ENCODE assay signal across 19 cellular contexts in genomic region chr10:68516766-68517165, GRCh38. TPM values are rescaled to one million over a fixed set of nuclear protein-coding genes. Genes with fewer than 3 reads are reported as not detected.
A peak's percentile ranks its signal among the peaks of the same experiment; 100 is the strongest.
DNase-seq lines count a peak whose midpoint lies in the region; ATAC-seq, FAIRE-seq and TF ChIP-seq lines count a peak whose summit lies in the region.
"Had no signal": no experiment of that assay in that cellular context is flagged by ENCODE, and none has a peak within 500 bp of the region (broad histone marks: within the 10 kb centered on the region; RNA-seq: fewer than 3 reads in every experiment).

No MANE protein-coding gene starts in this region.

- POLR2A ChIA-PET in HepG2 (lab: Yijun Ruan, JAX), result no interaction called here

- ATAC-seq in HepG2 (no peak), right lobe of liver (no peak), SK-N-SH treated with all-trans-retinoic acid at 6 μM for 48 hours (peak; percentile 86)
- ATAC-seq in effector memory CD8-positive, alpha-beta T cell (replicated peaks), result no peak

- TF ChIP-seq POLR2A in HepG2 (IDR thresholded peaks at IDR 0.05; ENCODE audit: insufficient read depth in 1 of 2, low read depth in 2 of 2, low read length in 2 of 2), result no peak
- no peak for TF ChIP-seq POLR2A in right lobe of liver (IDR thresholded peaks at IDR 0.05)
- no peak for TF ChIP-seq POLR2A in stomach (IDR thresholded peaks at IDR 0.05)
- no peak for TF ChIP-seq POLR2A in esophagus squamous epithelium (IDR thresholded peaks at IDR 0.05)

- peaks cover 51% of the 10 kb centered on the region for H3K36me3 Mint-ChIP-seq in effector memory CD8-positive, alpha-beta T cell (ENCODE audit: insufficient read depth)

- peak; percentile 34 for FAIRE-seq in HepG2 (lab: Jason Lieb, UNC)
- FAIRE-seq: endometrium had no signal

- H3K27ac ChIP-seq in HepG2 (ENCODE audit: extremely low read length, insufficient read depth, low read length), result peak overlapping the region; percentile 59
- no peak overlapping the region for H3K27ac ChIP-seq in right lobe of liver
- H3K27ac ChIP-seq in stomach, result peak overlapping the region in 4 of 5 donors; percentile 11 to 64 (median 60)
- peak overlapping the region in 1 of 4 donors; percentile 8 for H3K27ac ChIP-seq in esophagus squamous epithelium
- H3K27ac ChIP-seq: ovary, RWPE1, spleen had no signal

- WGBS in HepG2 (ENCODE audit: low lambda C conversion rate), result 70% methylated on average over 4 of the region's 4 CpGs
- WGBS in right lobe of liver (ENCODE audit: insufficient coverage, low coverage, low lambda C conversion rate, missing lambda C conversion rate), result 69% methylated on average over 4 of the region's 4 CpGs
- WGBS in stomach, 5 donors, result 26 to 52% (median 31%) methylated on average over 4 of the region's 4 CpGs
- 56 to 65% methylated on average over 4 of the region's 4 CpGs for WGBS in esophagus squamous epithelium, 2 donors

- no peak overlapping the region for H3K4me2 ChIP-seq in HepG2 (ENCODE audit: low read depth, low read length)

- CTCF ChIA-PET in HepG2 (lab: Yijun Ruan, JAX; ENCODE audit: low intra/inter-chr PET ratio, low total read pairs), result no interaction called here

- H3K4me3 Mint-ChIP-seq in effector memory CD8-positive, alpha-beta T cell, result no peak overlapping the region
- H3K4me3 Mint-ChIP-seq: B cell had no signal

- no peaks in the 10 kb centered on the region for H3K79me2 ChIP-seq in HepG2 (ENCODE audit: insufficient read depth, low read length)

- intact Hi-C loops in HepG2 (cut with micrococcal nuclease; ENCODE audit: unreplicated experiment) (no loop called here), right lobe of liver (cut with DNase I) (no loop called here), stomach (cut with DNase I; ENCODE audit: low total_unique reads) (no loop called here), esophagus squamous epithelium (cut with DNase I) (no loop called here)

- no peaks in the 10 kb centered on the region for H4K20me1 ChIP-seq in HepG2 (ENCODE audit: insufficient read depth, low read length)

- H3K4me1 ChIP-seq in HepG2 (ENCODE audit: insufficient read depth, low read length) (peaks cover 17% of the 10 kb centered on the region), right lobe of liver (no peaks in the 10 kb centered on the region), stomach (peaks cover 11 to 24% (median 16%) of the 10 kb centered on the region in 4 donors), esophagus squamous epithelium (peaks cover 0 to 5% (median 0%) of the 10 kb centered on the region in 3 donors)
- H3K4me1 ChIP-seq: spleen had no signal

- H3K27me3 ChIP-seq in HepG2 (ENCODE audit: control insufficient read depth in 1 of 2, insufficient read depth in 2 of 2, low read length in 2 of 2) (no peaks in the 10 kb centered on the region), right lobe of liver (no peaks in the 10 kb centered on the region), stomach (no peaks in the 10 kb centered on the region), esophagus squamous epithelium (no peaks in the 10 kb centered on the region)
- H3K27me3 ChIP-seq: ovary, spleen had no signal

- DNase-seq in HepG2 (ENCODE audit: low spot score) (no peak), right lobe of liver (no peak), fibroblast of peridontal ligament (ENCODE audit: extremely low read depth) (peak; percentile 76), stomach (no peak), esophagus squamous epithelium (lab: John Stamatoyannopoulos, UW) (no peak), DMS153 treated with DMSO at 0.1 percent for 48 hours (lab: John Stamatoyannopoulos, UW; ENCODE audit: unreplicated experiment) (no peak)
- no peak for DNase-seq in effector memory CD8-positive, alpha-beta T cell
- DNase-seq: activated naive CD4-positive, alpha-beta T cell treated with anti-CD3 and anti-CD28 coated beads, Interleukin-2, amount 50 U/mL, for 16 hours; cerebellar nuclear complex; hippocampal formation; NCI-H1436 treated with DMSO at 0.1 percent for 48 hours; NCI-H2227 treated with DMSO at 0.1 percent for 48 hours; NK-92 treated with Interleukin-12 subunit alpha and Interleukin-12 subunit beta, amount 100 ng/mL, for 24 hours; ovary; spleen had no signal

- H3K9me3 Mint-ChIP-seq in effector memory CD8-positive, alpha-beta T cell, result no peaks in the 10 kb centered on the region

- TF ChIP-seq RAD21 in HepG2 (CRISPR knock-in tag; IDR thresholded peaks at IDR 0.05), result no peak

- H3K4me3 ChIP-seq in HepG2 (replicated peaks in 1 of 3; ENCODE audit: insufficient read depth in 1 of 3, low read depth in 2 of 3, low read length in 3 of 3), result no peak overlapping the region
- H3K4me3 ChIP-seq in right lobe of liver, result no peak overlapping the region
- H3K4me3 ChIP-seq in stomach, result no peak overlapping the region
- no peak overlapping the region for H3K4me3 ChIP-seq in esophagus squamous epithelium
- H3K4me3 ChIP-seq: ovary, spleen had no signal

- no peaks in the 10 kb centered on the region for H3K27me3 Mint-ChIP-seq in effector memory CD8-positive, alpha-beta T cell
- H3K27me3 Mint-ChIP-seq: B cell had no signal

- in situ Hi-C loops in HepG2 (cut with HindIII; ENCODE audit: extremely low pct_ligation_motif_present, low pct_unique_long_range_greater_than_20kb), result no loop called here

- TF ChIP-seq CTCF in HepG2 (CRISPR knock-in tag; IDR thresholded peaks at IDR 0.05) (no peak), right lobe of liver (IDR thresholded peaks at IDR 0.05) (no peak), stomach (IDR thresholded peaks at IDR 0.05) (no peak), esophagus squamous epithelium (IDR thresholded peaks at IDR 0.05) (no peak)

- no TSS peak for BruUV-seq in HepG2 (replicated peaks; lab: Mats Ljungman, UMichigan)

- H3K9me3 ChIP-seq in HepG2 (ENCODE audit: low read length) (no peaks in the 10 kb centered on the region), right lobe of liver (no peaks in the 10 kb centered on the region), stomach (no peaks in the 10 kb centered on the region), esophagus squamous epithelium (no peaks in the 10 kb centered on the region)
- H3K9me3 ChIP-seq: ovary, spleen had no signal

- no peak for TF ChIP-seq EP300 in HepG2 (IDR thresholded peaks at IDR 0.05; ENCODE audit: low read depth in 2 of 2, low read length in 2 of 2)
- TF ChIP-seq EP300 in HepG2 (CRISPR knock-in tag; IDR thresholded peaks at IDR 0.05; ENCODE audit: borderline replicate concordance), result no peak
- no peak for TF ChIP-seq EP300 in stomach (IDR thresholded peaks at IDR 0.05)

- no peak overlapping the region for H2AFZ ChIP-seq in HepG2 (ENCODE audit: low read length)

- H3K36me3 ChIP-seq in HepG2 (replicated peaks in 1 of 2; ENCODE audit: control insufficient read depth in 1 of 2, insufficient read depth in 2 of 2, low read length in 2 of 2), result peaks cover 0 to 2% of the 10 kb centered on the region in 2 experiments; a peak in 3 of 5 replicates
- peaks cover 0 to 34% (median 10%) of the 10 kb centered on the region in 4 donors for H3K36me3 ChIP-seq in right lobe of liver
- peaks cover 0 to 53% (median 48%) of the 10 kb centered on the region in 4 donors for H3K36me3 ChIP-seq in stomach
- peaks cover 0 to 74% (median 0%) of the 10 kb centered on the region in 3 donors for H3K36me3 ChIP-seq in esophagus squamous epithelium
- H3K36me3 ChIP-seq: ovary had no signal

- peaks cover 0 to 4% of the 10 kb centered on the region in 2 donors for H3K4me1 Mint-ChIP-seq in effector memory CD8-positive, alpha-beta T cell (ENCODE audit: low read depth in 2 of 2)
- H3K4me1 Mint-ChIP-seq: B cell had no signal

- no peak overlapping the region for H3K9ac ChIP-seq in HepG2 (ENCODE audit: insufficient read depth, low read depth, low read length)

- no peak overlapping the region for H3K27ac Mint-ChIP-seq in effector memory CD8-positive, alpha-beta T cell
- H3K27ac Mint-ChIP-seq: B cell had no signal

RNA-seq across cellular contexts. Expression of gene SLC25A16, which starts 10.6 kb away (rescaled TPM):
- total RNA-seq in HepG2 (2016; rRNA removed; fragmentation: Illumina TruSeq; extraction: Trizol) (13.9 and 15.5 TPM in 2 replicates), right lobe of liver (10 to 100 TPM; 13.9 to 36.9 (median 23.2) TPM), stomach (10 to 100 TPM in 4 of 5 donors, 1 to 10 TPM in 1; 4.1 to 89.7 (median 29.8) TPM), esophagus squamous epithelium (10 to 100 TPM in 3 of 4 donors, 1 to 10 TPM in 1; 6.3 to 59.7 (median 17.7) TPM)
- 42.6 and 46.8 TPM in 2 replicates for total RNA-seq in HepG2 (2016; cell fraction: cytosol; rRNA removed; fragmentation: Illumina TruSeq; extraction: Trizol; ENCODE audit: low read depth)
- total RNA-seq in HepG2 (2016; cell fraction: insoluble cytoplasmic fraction; rRNA removed; fragmentation: Illumina TruSeq; extraction: Trizol), result 11.2 and 13.5 TPM in 2 replicates
- 15.6 and 17.9 TPM in 2 replicates for total RNA-seq in HepG2 (2016; cell fraction: membrane; rRNA removed; fragmentation: Illumina TruSeq; extraction: Trizol)
- 17.7 and 19.1 TPM in 2 replicates for total RNA-seq in HepG2 (2016; cell fraction: nucleus; rRNA removed; fragmentation: Illumina TruSeq; extraction: Trizol)
- polyA plus RNA-seq in HepG2 (2011; rRNA removed) (7.8 and 9.9 TPM in 2 replicates), stomach (1 to 10 TPM; 8.1 to 9.3 (median 8.3) TPM)
- 2.4 and 3.5 TPM in 2 replicates for polyA plus RNA-seq in HepG2 (2011; cell fraction: cytosol; rRNA removed)
- polyA plus RNA-seq in HepG2 (2011; cell fraction: nucleus; rRNA removed), result 11.1 and 15.8 TPM in 2 replicates
- 5.6 and 8.4 TPM in 2 replicates for polyA plus RNA-seq in HepG2 (2012)
- polyA plus RNA-seq in HepG2 (2016; cell fraction: cytosol; fragmentation: Illumina TruSeq; extraction: Trizol; ENCODE audit: low read depth), result 4.3 and 4.4 TPM in 2 replicates
- polyA plus RNA-seq in HepG2 (2016; cell fraction: insoluble cytoplasmic fraction; fragmentation: Illumina TruSeq; extraction: Trizol; ENCODE audit: low read depth), result 8.9 and 9.4 TPM in 2 replicates
- 7.3 TPM in 2 replicates for polyA plus RNA-seq in HepG2 (2016; cell fraction: membrane; fragmentation: Illumina TruSeq; extraction: Trizol; ENCODE audit: low read depth)
- 35.4 and 42.3 TPM in 2 replicates for polyA plus RNA-seq in HepG2 (2016; cell fraction: nucleus; fragmentation: Illumina TruSeq; extraction: Trizol; ENCODE audit: insufficient read depth, low read depth)
- polyA minus RNA-seq in HepG2 (2011; rRNA and poly(A)+ RNA removed; ENCODE audit: low replicate concordance), result 12.3 and 16.9 TPM in 2 replicates
- 6.4 and 9.0 TPM in 2 replicates for polyA minus RNA-seq in HepG2 (2011; cell fraction: cytosol; rRNA and poly(A)+ RNA removed)
- 9.4 and 17.0 TPM in 2 replicates for polyA minus RNA-seq in HepG2 (2011; cell fraction: nucleus; rRNA and poly(A)+ RNA removed)

RNA-seq across cellular contexts. Expression of gene TET1, which starts 43.4 kb away (rescaled TPM):
- 7.3 and 10.6 TPM in 2 replicates for total RNA-seq in HepG2 (2016; rRNA removed; fragmentation: Illumina TruSeq; extraction: Trizol)
- total RNA-seq in HepG2 (2016; cell fraction: cytosol; rRNA removed; fragmentation: Illumina TruSeq; extraction: Trizol; ENCODE audit: low read depth), result 3.8 and 4.4 TPM in 2 replicates
- 7.1 and 9.6 TPM in 2 replicates for total RNA-seq in HepG2 (2016; cell fraction: insoluble cytoplasmic fraction; rRNA removed; fragmentation: Illumina TruSeq; extraction: Trizol)
- total RNA-seq in HepG2 (2016; cell fraction: membrane; rRNA removed; fragmentation: Illumina TruSeq; extraction: Trizol), result 8.1 and 9.5 TPM in 2 replicates
- total RNA-seq in HepG2 (2016; cell fraction: nucleus; rRNA removed; fragmentation: Illumina TruSeq; extraction: Trizol), result 9.9 and 12.1 TPM in 2 replicates
- 4.7 and 6.9 TPM in 2 replicates for polyA plus RNA-seq in HepG2 (2011; rRNA removed)
- 2.9 and 3.5 TPM in 2 replicates for polyA plus RNA-seq in HepG2 (2011; cell fraction: cytosol; rRNA removed)
- 4.1 and 4.6 TPM in 2 replicates for polyA plus RNA-seq in HepG2 (2011; cell fraction: nucleus; rRNA removed)
- polyA plus RNA-seq in HepG2 (2012), result 4.5 and 7.0 TPM in 2 replicates
- polyA plus RNA-seq in HepG2 (2016; cell fraction: cytosol; fragmentation: Illumina TruSeq; extraction: Trizol; ENCODE audit: low read depth), result 0.29 and 0.33 TPM in 2 replicates
- 6.2 and 6.4 TPM in 2 replicates for polyA plus RNA-seq in HepG2 (2016; cell fraction: insoluble cytoplasmic fraction; fragmentation: Illumina TruSeq; extraction: Trizol; ENCODE audit: low read depth)
- polyA plus RNA-seq in HepG2 (2016; cell fraction: membrane; fragmentation: Illumina TruSeq; extraction: Trizol; ENCODE audit: low read depth), result 1.1 and 1.2 TPM in 2 replicates
- 5.5 and 5.9 TPM in 2 replicates for polyA plus RNA-seq in HepG2 (2016; cell fraction: nucleus; fragmentation: Illumina TruSeq; extraction: Trizol; ENCODE audit: insufficient read depth, low read depth)
- 0.07 and 21.8 TPM in 2 replicates for polyA minus RNA-seq in HepG2 (2011; rRNA and poly(A)+ RNA removed; ENCODE audit: low replicate concordance)
- 18.3 and 21.8 TPM in 2 replicates for polyA minus RNA-seq in HepG2 (2011; cell fraction: cytosol; rRNA and poly(A)+ RNA removed)
- polyA minus RNA-seq in HepG2 (2011; cell fraction: nucleus; rRNA and poly(A)+ RNA removed), result 44.1 and 46.4 TPM in 2 replicates
- total RNA-seq in right lobe of liver, result under 1 TPM; 0.62 to 0.86 (median 0.67) TPM
- total RNA-seq in stomach, result 10 to 100 TPM in 2 of 5 donors, 1 to 10 TPM in 3; 1.2 to 22.3 (median 9.9) TPM
- under 1 TPM; under 0.01 to 0.20 (median 0.19) TPM for polyA plus RNA-seq in stomach
- total RNA-seq in esophagus squamous epithelium, result 1 to 10 TPM in 2 of 4 donors, under 1 TPM in 2; 0.15 to 2.9 (median 0.80) TPM

RNA-seq across cellular contexts. Expression of gene DNA2, which starts 45.0 kb away (rescaled TPM):
- total RNA-seq in HepG2 (2016; rRNA removed; fragmentation: Illumina TruSeq; extraction: Trizol) (27.3 and 34.6 TPM in 2 replicates), right lobe of liver (10 to 100 TPM in 1 of 6 experiments, 1 to 10 TPM in 5; 2.6 to 18.9 (median 3.8) TPM), stomach (10 to 100 TPM in 3 of 5 donors, 1 to 10 TPM in 2; 5.2 to 16.3 (median 11.6) TPM), esophagus squamous epithelium (10 to 100 TPM in 1 of 4 donors, 1 to 10 TPM in 3; 1.8 to 10.5 (median 5.2) TPM)
- 48.8 and 50.9 TPM in 2 replicates for total RNA-seq in HepG2 (2016; cell fraction: cytosol; rRNA removed; fragmentation: Illumina TruSeq; extraction: Trizol; ENCODE audit: low read depth)
- 24.8 and 29.9 TPM in 2 replicates for total RNA-seq in HepG2 (2016; cell fraction: insoluble cytoplasmic fraction; rRNA removed; fragmentation: Illumina TruSeq; extraction: Trizol)
- 23.3 and 30.7 TPM in 2 replicates for total RNA-seq in HepG2 (2016; cell fraction: membrane; rRNA removed; fragmentation: Illumina TruSeq; extraction: Trizol)
- 26.5 and 27.7 TPM in 2 replicates for total RNA-seq in HepG2 (2016; cell fraction: nucleus; rRNA removed; fragmentation: Illumina TruSeq; extraction: Trizol)
- polyA plus RNA-seq in HepG2 (2011; rRNA removed) (3.3 and 4.8 TPM in 2 replicates), stomach (1 to 10 TPM in 1 of 3 donors, under 1 TPM in 2; 0.31 to 2.5 (median 0.50) TPM)
- polyA plus RNA-seq in HepG2 (2011; cell fraction: cytosol; rRNA removed), result 1.5 and 2.0 TPM in 2 replicates
- polyA plus RNA-seq in HepG2 (2011; cell fraction: nucleus; rRNA removed), result 4.2 and 6.5 TPM in 2 replicates
- polyA plus RNA-seq in HepG2 (2012), result 2.7 and 5.2 TPM in 2 replicates
- polyA plus RNA-seq in HepG2 (2016; cell fraction: cytosol; fragmentation: Illumina TruSeq; extraction: Trizol; ENCODE audit: low read depth), result 0.80 and 1.0 TPM in 2 replicates
- polyA plus RNA-seq in HepG2 (2016; cell fraction: insoluble cytoplasmic fraction; fragmentation: Illumina TruSeq; extraction: Trizol; ENCODE audit: low read depth), result 17.5 and 17.6 TPM in 2 replicates
- polyA plus RNA-seq in HepG2 (2016; cell fraction: membrane; fragmentation: Illumina TruSeq; extraction: Trizol; ENCODE audit: low read depth), result 1.9 and 3.0 TPM in 2 replicates
- polyA plus RNA-seq in HepG2 (2016; cell fraction: nucleus; fragmentation: Illumina TruSeq; extraction: Trizol; ENCODE audit: insufficient read depth, low read depth), result 24.2 and 24.3 TPM in 2 replicates
- polyA minus RNA-seq in HepG2 (2011; rRNA and poly(A)+ RNA removed; ENCODE audit: low replicate concordance), result 1.7 and 3.5 TPM in 2 replicates
- 3.5 and 4.4 TPM in 2 replicates for polyA minus RNA-seq in HepG2 (2011; cell fraction: cytosol; rRNA and poly(A)+ RNA removed)
- polyA minus RNA-seq in HepG2 (2011; cell fraction: nucleus; rRNA and poly(A)+ RNA removed), result 13.1 and 13.6 TPM in 2 replicates

Comparison
In these comparisons a context has a peak if more than half of its experiments do, and no peak if none do; other contexts are left out.
1. H3K27ac ChIP-seq: peak in HepG2 (single experiment) and stomach (4 of 5); none in right lobe of liver (0 of 3).